Comparison of ENCODE assay signal across 8 cellular contexts in the genomic region with DNA sequence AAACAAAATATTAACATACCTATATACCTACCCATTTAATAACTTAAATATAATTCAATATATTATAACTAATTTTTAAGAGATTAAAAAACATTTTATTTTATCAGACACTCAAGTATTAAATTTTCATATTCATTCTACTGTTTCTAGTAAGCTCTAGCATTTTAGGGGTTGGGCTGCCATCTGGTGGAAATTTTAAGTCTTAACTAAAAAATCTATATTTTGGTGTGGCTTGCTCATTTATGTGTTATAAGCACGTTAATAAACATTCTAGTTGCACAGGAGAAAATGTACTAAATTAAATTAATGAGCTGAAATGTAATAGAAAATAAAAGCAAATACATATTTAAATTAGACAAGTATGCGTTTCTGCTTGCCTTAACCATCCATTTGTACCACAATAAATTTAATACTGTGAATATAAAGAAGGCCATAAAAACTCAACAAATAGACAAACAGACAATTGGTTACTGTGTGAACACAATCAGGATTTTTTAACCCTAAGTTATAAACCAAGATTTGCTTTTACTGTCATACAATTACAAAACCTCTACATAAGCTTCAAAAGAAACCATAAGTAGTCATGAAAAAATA.
A peak's percentile ranks its signal among the peaks of the same experiment; 100 is the strongest.
DNase-seq lines count a peak whose midpoint lies in the region; ATAC-seq lines count a peak whose summit lies in the region.

No MANE protein-coding gene starts in this region.

- DNase-seq in GM03348 (ENCODE audit: low spot score) (peak; percentile 11), NCI-H2029 (lab: John Stamatoyannopoulos, UW) (peak; percentile 6), SW480 (ENCODE audit: low spot score) (peak; percentile 54), iPS-NIHi11 (ENCODE audit: low spot score) (peak; percentile 9), GOT3 (lab: John Stamatoyannopoulos, UW) (no peak), epidermal melanocyte (ENCODE audit: insufficient read length, low spot score) (no peak), mesenteric fat pad (ENCODE audit: low spot score) (no peak)

- ATAC-seq in GM21526 (IDR thresholded peaks at IDR 0.05; ENCODE audit: low FRiP score, unreplicated experiment): no peak

Comparison
In these comparisons a context has a peak if more than half of its experiments do, and no peak if none do; other contexts are left out.
1. DNase-seq: peak in GM03348 (single experiment), NCI-H2029 (single experiment), SW480 (single experiment) and iPS-NIHi11 (single experiment); none in GOT3 (single experiment), epidermal melanocyte (single experiment) and mesenteric fat pad (single experiment).